ENCODE assay signal across 36 cellular contexts in the genomic region with DNA sequence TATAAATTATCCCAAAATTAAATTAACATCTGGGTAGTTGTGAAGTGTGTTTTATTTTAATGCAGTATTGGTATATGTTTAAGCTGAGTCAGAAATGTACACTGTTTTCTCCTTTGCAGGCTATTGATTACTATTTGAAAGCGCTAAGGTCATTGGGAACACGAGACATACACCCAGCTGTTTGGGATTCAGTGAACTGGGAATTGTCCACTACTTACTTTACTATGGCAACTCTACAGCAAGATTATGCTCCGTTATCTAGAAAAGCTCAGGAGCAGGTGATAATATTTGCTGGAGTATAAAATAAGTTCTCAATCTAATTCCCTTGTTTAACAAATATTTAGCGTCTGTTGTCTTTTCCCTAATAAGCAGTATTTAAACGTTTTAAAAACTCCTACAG. TPM values are rescaled to one million over a fixed set of nuclear protein-coding genes. Genes with fewer than 3 reads are reported as not detected.
DNase-seq lines count a peak whose midpoint lies in the region; ATAC-seq, FAIRE-seq and TF ChIP-seq lines count a peak whose summit lies in the region.
"Had no signal": no experiment of that assay in that cellular context is flagged by ENCODE, and none has a peak within 500 bp of the region (broad histone marks: within the 10 kb centered on the region; RNA-seq: fewer than 3 reads in every experiment).

No MANE protein-coding gene starts in this region.

- H3K9me2 ChIP-seq in HCT116 (ENCODE audit: insufficient read depth): no peaks in the 10 kb centered on the region

- TF ChIP-seq RAD21 in HCT116 (IDR thresholded peaks at IDR 0.05; ENCODE audit: low read depth): no peak

- DNase-seq in HCT116 (ENCODE audit: low read depth, low spot score): no peak
- peak in 1 of 6 donors; percentile 18 for DNase-seq in pancreas
- DNase-seq in retina: no peak
- DNase-seq: 8988T; ACHN; AML-193; BE2C; C1 segment of cervical spinal cord; Caco-2; Calu3; CD4-positive, alpha-beta memory T cell; CD4-positive, alpha-beta T cell; CD4-positive, CD25-positive, alpha-beta regulatory T cell; CD8-positive, alpha-beta memory T cell; CD8-positive, alpha-beta T cell; COR-L47; DMS 273 treated with DMSO at 0.1 percent for 48 hours; DMS153; DMS53; DMS79; DMS79 treated with DMSO at 0.1 percent for 48 hours; DND-41; EL had no signal

- TF ChIP-seq CTCF in HCT116 (IDR thresholded peaks at IDR 0.05 in 2 of 3, conservative IDR thresholded peaks at IDR 0.05 in 1 of 3; ENCODE audit: borderline replicate concordance in 1 of 3, insufficient read depth in 1 of 3, low read depth in 2 of 3, low read length in 2 of 3): no peak
- no peak for TF ChIP-seq CTCF in pancreas (IDR thresholded peaks at IDR 0.05)

- H3K79me2 ChIP-seq in HCT116 (ENCODE audit: insufficient read depth, low read length): no peaks in the 10 kb centered on the region; the same call in 1 of the 2 replicates

- 39 to 40% methylated on average over 5 of the region's 5 CpGs for WGBS in pancreas, 2 donors

- no peak overlapping the region for H3K4me3 ChIP-seq in HCT116 (replicated peaks in 1 of 2; ENCODE audit: low read depth in 1 of 2, low read length in 2 of 2)
- no peak overlapping the region for H3K4me3 ChIP-seq in pancreas
- H3K4me3 ChIP-seq: A549; BLaER1; BLaER1 treated with 17β-estradiol and CSF1 and Interleukin-3, amounts not matched to agents 10 nM and 100 nM had no signal

- RAD21 ChIA-PET in HCT116 (lab: Charles Lee; ENCODE audit: low non-redundant PET in 1 of 2, low total read pairs in 2 of 2, uncharacterized antibody in 2 of 2, unreplicated experiment in 2 of 2): no interaction called here

- CTCF ChIA-PET in HCT116 (lab: Charles Lee): no interaction called here

- TF ChIP-seq POLR2A in HCT116 (IDR thresholded peaks at IDR 0.05; ENCODE audit: borderline replicate concordance, extremely low read depth, insufficient read depth, insufficient read length): no peak

- H3K27me3 ChIP-seq in HCT116 (ENCODE audit: insufficient read depth, low read length): no peaks in the 10 kb centered on the region
- H3K27me3 ChIP-seq in pancreas: no peaks in the 10 kb centered on the region
- H3K27me3 ChIP-seq: BE2C; BLaER1; BLaER1 treated with 17β-estradiol and CSF1 and Interleukin-3, amounts not matched to agents 10 nM and 100 nM had no signal

- intact Hi-C loops in HCT116 (cut with micrococcal nuclease): no loop called here
- intact Hi-C loops in pancreas (cut with DNase I): no loop called here

- no peak overlapping the region for H3K9ac ChIP-seq in HCT116 (ENCODE audit: low read length)
- H3K9ac ChIP-seq: BLaER1; BLaER1 treated with 17β-estradiol and CSF1 and Interleukin-3, amounts not matched to agents 10 nM and 100 nM had no signal

- no peak overlapping the region for H3K4me2 ChIP-seq in HCT116 (ENCODE audit: low read length)
- H3K4me2 ChIP-seq: A549; BLaER1; BLaER1 treated with 17β-estradiol and CSF1 and Interleukin-3, amounts not matched to agents 10 nM and 100 nM had no signal

- no TSS peak for BruUV-seq in HCT116 (replicated peaks; lab: Mats Ljungman, UMichigan)

- H2AFZ ChIP-seq in HCT116 (ENCODE audit: low read depth, low read length, poor library complexity, severe bottlenecking): no peak overlapping the region

- POLR2A ChIA-PET in HCT116 (lab: Charles Lee): no interaction called here

- H3K36me3 ChIP-seq in HCT116 (ENCODE audit: control insufficient read depth in 1 of 2, insufficient read depth in 2 of 2, low read length in 2 of 2): peaks cover 59 to 64% of the 10 kb centered on the region in 2 experiments; a peak in 3 of 4 replicates
- peaks cover 0 to 83% (median 19%) of the 10 kb centered on the region in 3 donors for H3K36me3 ChIP-seq in pancreas

- no peak for FAIRE-seq in pancreas (lab: Jason Lieb, UNC)
- FAIRE-seq: A204.1, A549, D721Med had no signal

- ATAC-seq in HCT116: no peak
- peak; percentile 26 to 73 (median 44) for ATAC-seq in pancreas
- ATAC-seq in HG03457 (IDR thresholded peaks at IDR 0.05; ENCODE audit: unreplicated experiment): no peak
- ATAC-seq: A549; CD8-positive, alpha-beta T cell had no signal

- H3K4me1 ChIP-seq in HCT116 (ENCODE audit: control insufficient read depth in 1 of 2, insufficient read depth in 2 of 2, low read length in 2 of 2) (no peaks in the 10 kb centered on the region), pancreas (peaks cover 0 to 7% (median 5%) of the 10 kb centered on the region in 3 donors)
- H3K4me1 ChIP-seq: A549, BE2C, BLaER1, Caco-2 had no signal

- H3K27ac ChIP-seq in HCT116 (ENCODE audit: low read depth, low read length) (no peak overlapping the region), pancreas (no peak overlapping the region)
- H3K27ac ChIP-seq: 22Rv1; A549; BLaER1; BLaER1 treated with 17β-estradiol and CSF1 and Interleukin-3, amounts not matched to agents 10 nM and 100 nM; C4-2B had no signal

- 0 out of 2 replicates have a peak, but pooled peaks cover 5% of the 10 kb centered on the region for H4K20me1 ChIP-seq in HCT116 (ENCODE audit: insufficient read depth)
- H4K20me1 ChIP-seq: BLaER1; BLaER1 treated with 17β-estradiol and CSF1 and Interleukin-3, amounts not matched to agents 10 nM and 100 nM had no signal

- H3K9me3 ChIP-seq in HCT116 (ENCODE audit: control insufficient read depth in 1 of 2, insufficient read depth in 1 of 2, low read depth in 1 of 2, low read length in 2 of 2) (no peaks in the 10 kb centered on the region), pancreas (no peaks in the 10 kb centered on the region)
- H3K9me3 ChIP-seq: A549; BE2C; BLaER1; BLaER1 treated with 17β-estradiol and CSF1 and Interleukin-3, amounts not matched to agents 10 nM and 100 nM; Caco-2 had no signal

TF ChIP-seq in HCT116, 20 proteins besides CTCF, POLR2A, EP300 and RAD21:
- TF ChIP-seq JUND (IDR thresholded peaks at IDR 0.05) (no peak), YY1 (IDR thresholded peaks at IDR 0.05; ENCODE audit: extremely low read depth, insufficient replicate concordance, low read depth, low read length) (no peak), SP1 (IDR thresholded peaks at IDR 0.05; ENCODE audit: low read depth) (no peak), TCF7L2 (IDR thresholded peaks at IDR 0.05; ENCODE audit: borderline replicate concordance, extremely low read depth, insufficient read depth, insufficient read length) (no peak), MAX (IDR thresholded peaks at IDR 0.05) (no peak), POLR2AphosphoS5 (IDR thresholded peaks at IDR 0.05; ENCODE audit: low read depth, low read length) (0 out of 2 replicates have a peak, but pooled peaks have one; percentile 8), EZH2 (IDR thresholded peaks at IDR 0.05) (no peak)
- TF ChIP-seq, protein P1, sequence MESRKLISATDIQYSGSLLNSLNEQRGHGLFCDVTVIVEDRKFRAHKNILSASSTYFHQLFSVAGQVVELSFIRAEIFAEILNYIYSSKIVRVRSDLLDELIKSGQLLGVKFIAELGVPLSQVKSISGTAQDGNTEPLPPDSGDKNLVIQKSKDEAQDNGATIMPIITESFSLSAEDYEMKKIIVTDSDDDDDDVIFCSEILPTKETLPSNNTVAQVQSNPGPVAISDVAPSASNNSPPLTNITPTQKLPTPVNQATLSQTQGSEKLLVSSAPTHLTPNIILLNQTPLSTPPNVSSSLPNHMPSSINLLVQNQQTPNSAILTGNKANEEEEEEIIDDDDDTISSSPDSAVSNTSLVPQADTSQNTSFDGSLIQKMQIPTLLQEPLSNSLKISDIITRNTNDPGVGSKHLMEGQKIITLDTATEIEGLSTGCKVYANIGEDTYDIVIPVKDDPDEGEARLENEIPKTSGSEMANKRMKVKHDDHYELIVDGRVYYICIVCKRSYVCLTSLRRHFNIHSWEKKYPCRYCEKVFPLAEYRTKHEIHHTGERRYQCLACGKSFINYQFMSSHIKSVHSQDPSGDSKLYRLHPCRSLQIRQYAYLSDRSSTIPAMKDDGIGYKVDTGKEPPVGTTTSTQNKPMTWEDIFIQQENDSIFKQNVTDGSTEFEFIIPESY (IDR thresholded peaks at IDR 0.05; ENCODE audit: extremely low read depth, insufficient replicate concordance, low read length): no peak

RNA-seq across cellular contexts. Expression of gene EDRF1, which starts 27.9 kb away (rescaled TPM):
- total RNA-seq in HCT116 (2021; ENCODE audit: unreplicated experiment) (49.2 TPM), pancreas (10 to 100 TPM; 10.1 to 19.9 (median 16.1) TPM)
- 10.4 and 17.7 TPM in 2 replicates for polyA plus RNA-seq in HCT116 (2012)
- polyA plus RNA-seq in pancreas: 10 to 100 TPM; 24.2 to 25.3 TPM

RNA-seq across cellular contexts. Expression of gene MMP21, which starts 28.2 kb away (rescaled TPM):
- total RNA-seq in HCT116 (2021; ENCODE audit: unreplicated experiment) (not detected), pancreas (under 1 TPM in 5 of 6 donors, not detected in 1; 0.12 to 0.22 (median 0.14) TPM)
- 0.03 TPM in 1 of 2 replicates, not detected in the other for polyA plus RNA-seq in HCT116 (2012)
- polyA plus RNA-seq in pancreas: under 1 TPM; 0.19 to 0.35 TPM
- total RNA-seq: A172, A673, Caco-2, Daoy had no signal
- polyA plus RNA-seq: BJ; CD14-positive monocyte; CD4-positive, alpha-beta memory T cell; CD8-positive, alpha-beta memory T cell had no signal

Comparison
In these comparisons a context has a peak if more than half of its experiments do, and no peak if none do; other contexts are left out.
1. ATAC-seq: peak in pancreas (4 of 4); none in HCT116 (single experiment) and HG03457 (single experiment).